27 cellular contexts compared by ENCODE assay signal in the genomic region with DNA sequence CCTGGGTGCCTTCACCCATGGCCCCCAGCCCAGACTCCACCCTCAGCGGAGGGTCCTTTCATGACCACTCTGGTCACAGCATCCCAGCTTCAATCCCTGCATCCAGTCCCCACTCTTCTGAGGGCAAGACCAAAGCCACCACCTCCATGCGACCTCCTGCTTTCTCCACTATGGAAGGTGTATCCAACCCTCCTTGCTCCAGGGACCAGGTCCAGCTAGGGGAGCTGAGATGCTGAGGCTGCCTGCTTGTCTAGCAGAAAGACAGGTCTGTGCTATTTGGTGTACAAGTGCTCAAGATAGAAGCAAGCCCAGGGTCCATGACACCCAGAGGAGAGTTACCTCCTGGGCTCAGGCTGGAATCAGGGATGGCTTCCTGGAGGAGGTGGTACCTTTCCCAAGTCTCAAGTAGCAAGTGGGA.
DNase-seq lines count a peak whose midpoint lies in the region; ATAC-seq and TF ChIP-seq lines count a peak whose summit lies in the region.
"Had no signal": no experiment of that assay in that cellular context is flagged by ENCODE, and none has a peak within 500 bp of the region (broad histone marks: within the 10 kb centered on the region; RNA-seq: fewer than 3 reads in every experiment).

No MANE protein-coding gene starts in this region.

- intact Hi-C loops in stomach (cut with DNase I; ENCODE audit: low total_unique reads) = no loop called here

- H3K27me3 ChIP-seq in BLaER1 (no peaks in the 10 kb centered on the region), endodermal cell (ENCODE audit: control insufficient read depth, insufficient read depth, low read length, poor library complexity, severe bottlenecking) (no peaks in the 10 kb centered on the region), stomach (peaks cover 0 to 22% (median 0%) of the 10 kb centered on the region in 3 donors)
- no peaks in the 10 kb centered on the region for H3K27me3 ChIP-seq in BLaER1 treated with 17β-estradiol and CSF1 and Interleukin-3, amounts not matched to agents 10 nM and 100 nM

- no peaks in the 10 kb centered on the region for H3K36me3 Mint-ChIP-seq in endodermal cell (ENCODE audit: low read depth)
- no peaks in the 10 kb centered on the region for H3K36me3 Mint-ChIP-seq in activated T-helper 17 cell treated with anti-CD3 and anti-CD28 coated beads, Interleukin-2, amount 50 U/mL, for 72 hours (ENCODE audit: low read depth)
- H3K36me3 Mint-ChIP-seq: CD14-positive monocyte; CD8-positive, alpha-beta memory T cell; IgD-negative memory B cell had no signal

- H3K9me3 ChIP-seq in BLaER1 (no peaks in the 10 kb centered on the region), endodermal cell (ENCODE audit: control insufficient read depth, low read length) (no peaks in the 10 kb centered on the region), stomach (no peaks in the 10 kb centered on the region)
- 0 out of 22 replicates have a peak, but pooled peaks cover 0 to 5% (median 0%) of the 10 kb centered on the region in 11 experiments for H3K9me3 ChIP-seq in BLaER1 treated with 17β-estradiol and CSF1 and Interleukin-3, amounts not matched to agents 10 nM and 100 nM (replicated peaks in 1 of 11)
- H3K9me3 ChIP-seq: SJCRH30 had no signal

- 92% methylated on average over 2 of the region's 2 CpGs; no CpG with 5 or more reads in 1 of the 2 experiments for WGBS in endodermal cell (ENCODE audit: insufficient coverage in 1 of 2, insufficient read length in 1 of 2), 2 experiments
- WGBS in stomach, 5 donors = 83 to 100% (median 90%) methylated on average over 2 of the region's 2 CpGs

- H3K9ac ChIP-seq in BLaER1 (no peak overlapping the region), endodermal cell (ENCODE audit: extremely low read depth, low read length, poor library complexity, severe bottlenecking) (no peak overlapping the region)
- peak overlapping the region in 3 of 11 experiments; percentile 0 to 44 (median 28); a peak in 1 of 22 replicates for H3K9ac ChIP-seq in BLaER1 treated with 17β-estradiol and CSF1 and Interleukin-3, amounts not matched to agents 10 nM and 100 nM
- H3K9ac ChIP-seq: GM23248 had no signal

- H3K4me1 Mint-ChIP-seq in endodermal cell = peaks cover 2% of the 10 kb centered on the region
- no peaks in the 10 kb centered on the region for H3K4me1 Mint-ChIP-seq in activated T-helper 17 cell treated with anti-CD3 and anti-CD28 coated beads, Interleukin-2, amount 50 U/mL, for 72 hours
- H3K4me1 Mint-ChIP-seq: CD14-positive monocyte; CD8-positive, alpha-beta memory T cell; IgD-negative memory B cell had no signal

- peaks cover 2% of the 10 kb centered on the region for H3K27me3 Mint-ChIP-seq in endodermal cell (ENCODE audit: insufficient read depth)
- peaks cover 14% of the 10 kb centered on the region for H3K27me3 Mint-ChIP-seq in activated T-helper 17 cell treated with anti-CD3 and anti-CD28 coated beads, Interleukin-2, amount 50 U/mL, for 72 hours

- H3K27ac Mint-ChIP-seq in endodermal cell = peak overlapping the region; percentile 21
- H3K27ac Mint-ChIP-seq in activated T-helper 17 cell treated with anti-CD3 and anti-CD28 coated beads, Interleukin-2, amount 50 U/mL, for 72 hours = no peak overlapping the region
- H3K27ac Mint-ChIP-seq: CD14-positive monocyte, IgD-negative memory B cell had no signal

- no peak for TF ChIP-seq EP300 in stomach (IDR thresholded peaks at IDR 0.05)

- H3K36me3 ChIP-seq in BLaER1 = no peaks in the 10 kb centered on the region
- H3K36me3 ChIP-seq in BLaER1 treated with 17β-estradiol and CSF1 and Interleukin-3, amounts not matched to agents 10 nM and 100 nM = no peaks in the 10 kb centered on the region
- no peaks in the 10 kb centered on the region for H3K36me3 ChIP-seq in endodermal cell (ENCODE audit: control insufficient read depth, insufficient read depth, low read length)
- H3K36me3 ChIP-seq in stomach = no peaks in the 10 kb centered on the region
- H3K36me3 ChIP-seq: SJCRH30 had no signal

- H3K9me3 Mint-ChIP-seq in endodermal cell = no peaks in the 10 kb centered on the region
- H3K9me3 Mint-ChIP-seq in activated T-helper 17 cell treated with anti-CD3 and anti-CD28 coated beads, Interleukin-2, amount 50 U/mL, for 72 hours = no peaks in the 10 kb centered on the region
- H3K9me3 Mint-ChIP-seq: CD8-positive, alpha-beta memory T cell had no signal

- H4K20me1 ChIP-seq in BLaER1 = no peaks in the 10 kb centered on the region
- no peaks in the 10 kb centered on the region for H4K20me1 ChIP-seq in BLaER1 treated with 17β-estradiol and CSF1 and Interleukin-3, amounts not matched to agents 10 nM and 100 nM

- no peak for ATAC-seq in GM19324 (IDR thresholded peaks at IDR 0.05; ENCODE audit: low FRiP score, unreplicated experiment)
- no peak for ATAC-seq in activated T-helper 17 cell treated with anti-CD3 and anti-CD28 coated beads, Interleukin-2, amount 50 U/mL, for 72 hours (replicated peaks)
- ATAC-seq: GM12878, HCT116, Right ventricle myocardium inferior had no signal

- H3K4me1 ChIP-seq in BLaER1 = peaks cover 68% of the 10 kb centered on the region
- peaks cover 15 to 66% (median 49%) of the 10 kb centered on the region in 10 experiments; a peak in 19 of 20 replicates for H3K4me1 ChIP-seq in BLaER1 treated with 17β-estradiol and CSF1 and Interleukin-3, amounts not matched to agents 10 nM and 100 nM
- H3K4me1 ChIP-seq in endodermal cell (ENCODE audit: control insufficient read depth, insufficient read depth, low read length) = no peaks in the 10 kb centered on the region
- no peaks in the 10 kb centered on the region for H3K4me1 ChIP-seq in stomach
- H3K4me1 ChIP-seq: SJCRH30 had no signal

- H3K27ac ChIP-seq in BLaER1 (peak overlapping the region; percentile 77), endodermal cell (ENCODE audit: low read depth, low read length) (no peak overlapping the region), stomach (no peak overlapping the region)
- peak overlapping the region in 1 of 11 experiments; percentile 52; a peak in 1 of 22 replicates for H3K27ac ChIP-seq in BLaER1 treated with 17β-estradiol and CSF1 and Interleukin-3, amounts not matched to agents 10 nM and 100 nM
- H3K27ac ChIP-seq: GM23248, HL-60, PC-9, SJCRH30 had no signal

- DNase-seq in endodermal cell (peak; percentile 30), stomach (peak; percentile 23), nucleus accumbens (lab: John Stamatoyannopoulos, UW) (no peak)
- DNase-seq: CD8-positive, alpha-beta memory T cell; DMS 273 treated with DMSO at 0.1 percent for 48 hours; DMS79; EL; GDM1; GM23248; NCI-H1092; NCI-H1417 treated with DMSO at 0.1 percent for 48 hours; NCI-H1694 treated with DMSO at 0.1 percent for 48 hours; NCI-H2081; NCI-H2227 treated with DMSO at 0.1 percent for 48 hours; NCI-H526 treated with DMSO at 0.1 percent for 48 hours; PC-9; SJCRH30 had no signal

- no peak overlapping the region for H3K4me3 ChIP-seq in BLaER1
- no peak overlapping the region for H3K4me3 ChIP-seq in BLaER1 treated with 17β-estradiol and CSF1 and Interleukin-3, amounts not matched to agents 10 nM and 100 nM
- H3K4me3 ChIP-seq in endodermal cell (ENCODE audit: low read length) = no peak overlapping the region
- no peak overlapping the region for H3K4me3 ChIP-seq in stomach
- H3K4me3 ChIP-seq: GM12878, GM23248, PC-9, SJCRH30 had no signal

- no peak overlapping the region for H3K4me3 Mint-ChIP-seq in endodermal cell
- no peak overlapping the region for H3K4me3 Mint-ChIP-seq in activated T-helper 17 cell treated with anti-CD3 and anti-CD28 coated beads, Interleukin-2, amount 50 U/mL, for 72 hours
- H3K4me3 Mint-ChIP-seq: CD14-positive monocyte, IgD-negative memory B cell had no signal

- no peak for TF ChIP-seq POLR2A in stomach (IDR thresholded peaks at IDR 0.05)

- peak overlapping the region; percentile 79 for H3K4me2 ChIP-seq in BLaER1
- H3K4me2 ChIP-seq in BLaER1 treated with 17β-estradiol and CSF1 and Interleukin-3, amounts not matched to agents 10 nM and 100 nM = peak overlapping the region in 9 of 11 experiments; percentile 53 to 88 (median 71); a peak in 17 of 22 replicates
- H3K4me2 ChIP-seq: PC-9 had no signal

- TF ChIP-seq CTCF in endodermal cell (conservative IDR thresholded peaks at IDR 0.05) (no peak), stomach (IDR thresholded peaks at IDR 0.05) (no peak)

Comparison
In these comparisons a context has a peak if more than half of its experiments do, and no peak if none do; other contexts are left out.
1. DNase-seq: peak in endodermal cell (single experiment) and stomach (single experiment); none in nucleus accumbens (0 of 56).